Comparison of ENCODE assay signal across 1 cellular context in genomic region chr7:106982415-106982814, GRCh38.
A peak's percentile ranks its signal among the peaks of the same experiment; 100 is the strongest.
TF ChIP-seq lines count a peak whose summit lies in the region.

No MANE protein-coding gene starts in this region.

TF ChIP-seq in K562, 482 proteins besides CTCF, POLR2A, EP300 and RAD21 (continued from another document):
- 0 out of 2 replicates have a peak, but pooled peaks have one; percentile 21 for TF ChIP-seq ZNF592 (IDR thresholded peaks at IDR 0.05)
- no peak for TF ChIP-seq CREM (IDR thresholded peaks at IDR 0.05; ENCODE audit: low read depth)
- TF ChIP-seq SPI1 (IDR thresholded peaks at IDR 0.05; ENCODE audit: borderline replicate concordance, low read depth, low read length), result no peak
- TF ChIP-seq, protein P1, sequence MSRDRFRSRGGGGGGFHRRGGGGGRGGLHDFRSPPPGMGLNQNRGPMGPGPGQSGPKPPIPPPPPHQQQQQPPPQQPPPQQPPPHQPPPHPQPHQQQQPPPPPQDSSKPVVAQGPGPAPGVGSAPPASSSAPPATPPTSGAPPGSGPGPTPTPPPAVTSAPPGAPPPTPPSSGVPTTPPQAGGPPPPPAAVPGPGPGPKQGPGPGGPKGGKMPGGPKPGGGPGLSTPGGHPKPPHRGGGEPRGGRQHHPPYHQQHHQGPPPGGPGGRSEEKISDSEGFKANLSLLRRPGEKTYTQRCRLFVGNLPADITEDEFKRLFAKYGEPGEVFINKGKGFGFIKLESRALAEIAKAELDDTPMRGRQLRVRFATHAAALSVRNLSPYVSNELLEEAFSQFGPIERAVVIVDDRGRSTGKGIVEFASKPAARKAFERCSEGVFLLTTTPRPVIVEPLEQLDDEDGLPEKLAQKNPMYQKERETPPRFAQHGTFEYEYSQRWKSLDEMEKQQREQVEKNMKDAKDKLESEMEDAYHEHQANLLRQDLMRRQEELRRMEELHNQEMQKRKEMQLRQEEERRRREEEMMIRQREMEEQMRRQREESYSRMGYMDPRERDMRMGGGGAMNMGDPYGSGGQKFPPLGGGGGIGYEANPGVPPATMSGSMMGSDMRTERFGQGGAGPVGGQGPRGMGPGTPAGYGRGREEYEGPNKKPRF (IDR thresholded peaks at IDR 0.05; ENCODE audit: low read depth, low read length), result no peak
- TF ChIP-seq KDM4B (IDR thresholded peaks at IDR 0.05; ENCODE audit: borderline replicate concordance in 2 of 2, low read depth in 1 of 2), result no peak
- TF ChIP-seq, protein P2, sequence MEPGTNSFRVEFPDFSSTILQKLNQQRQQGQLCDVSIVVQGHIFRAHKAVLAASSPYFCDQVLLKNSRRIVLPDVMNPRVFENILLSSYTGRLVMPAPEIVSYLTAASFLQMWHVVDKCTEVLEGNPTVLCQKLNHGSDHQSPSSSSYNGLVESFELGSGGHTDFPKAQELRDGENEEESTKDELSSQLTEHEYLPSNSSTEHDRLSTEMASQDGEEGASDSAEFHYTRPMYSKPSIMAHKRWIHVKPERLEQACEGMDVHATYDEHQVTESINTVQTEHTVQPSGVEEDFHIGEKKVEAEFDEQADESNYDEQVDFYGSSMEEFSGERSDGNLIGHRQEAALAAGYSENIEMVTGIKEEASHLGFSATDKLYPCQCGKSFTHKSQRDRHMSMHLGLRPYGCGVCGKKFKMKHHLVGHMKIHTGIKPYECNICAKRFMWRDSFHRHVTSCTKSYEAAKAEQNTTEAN (CRISPR knock-in tag; IDR thresholded peaks at IDR 0.05), result no peak
- no peak for TF ChIP-seq BMI1 (IDR thresholded peaks at IDR 0.05; ENCODE audit: low read length)
- no peak for TF ChIP-seq ZKSCAN8 (CRISPR knock-in tag; IDR thresholded peaks at IDR 0.05)
TF ChIP-seq in K562: peak in this region for 5.
